ENCODE assay signal across 1 cellular context in the genomic region with DNA sequence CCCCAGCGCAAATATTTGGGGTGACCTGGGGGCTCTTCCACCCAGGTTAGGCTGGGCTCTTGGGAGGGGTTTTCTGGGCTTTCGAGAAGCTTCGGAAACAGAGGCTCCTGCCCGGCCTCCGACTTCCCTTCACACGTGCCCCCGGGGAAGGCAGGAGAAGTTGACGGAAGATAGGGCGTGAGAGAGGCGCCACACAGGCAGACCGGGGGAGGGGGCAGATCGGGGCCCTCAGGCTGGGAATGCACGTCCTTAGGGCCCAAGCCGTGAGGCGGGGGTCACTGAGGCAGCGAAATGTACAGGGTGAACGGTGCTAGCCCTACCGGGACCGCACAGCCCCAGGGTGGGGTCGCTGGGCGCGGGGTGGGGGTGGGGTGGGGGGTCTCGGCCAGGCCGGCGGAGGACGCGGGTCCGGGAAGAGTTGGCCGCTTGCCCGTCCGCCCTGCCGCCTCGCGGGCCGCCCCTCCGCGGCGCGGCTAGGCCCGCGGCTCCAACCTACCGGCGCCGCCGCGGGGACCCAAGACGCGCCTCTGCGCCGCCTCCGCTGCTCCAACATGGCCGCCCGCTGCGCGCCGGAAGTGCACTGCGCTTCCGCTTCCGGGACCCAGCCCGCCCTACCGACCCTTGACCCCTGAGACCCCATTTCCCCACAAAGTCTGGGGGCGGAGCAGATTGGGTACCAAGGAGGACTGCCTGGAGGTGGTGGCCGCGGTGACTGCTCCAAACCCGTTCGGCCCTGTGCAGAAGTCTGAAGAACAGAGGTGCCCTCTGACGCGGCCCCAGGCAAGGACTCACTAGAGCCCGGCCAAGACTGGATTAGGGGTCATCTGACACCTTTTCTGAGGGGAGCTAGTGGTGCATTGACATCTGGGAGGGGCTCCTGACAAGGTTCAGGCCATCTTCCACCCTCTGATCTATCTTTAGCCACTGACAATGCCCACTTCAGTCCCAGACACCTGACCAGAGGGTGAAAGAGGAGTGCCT.
TF ChIP-seq lines count a peak whose summit lies in the region.

Gene CCDC71, minus strand, starts transcription at position 561 of the 981 bp plus-strand sequence. CDS start 2,123 bp downstream, outside the sequence.

TF ChIP-seq in HepG2, 621 proteins besides CTCF, POLR2A, EP300 and RAD21 (continued from another document and continues in another):
- TF ChIP-seq ZC3H4 (CRISPR knock-in tag; IDR thresholded peaks at IDR 0.05; ENCODE audit: borderline replicate concordance) (no peak), ZNF556 (CRISPR knock-in tag; IDR thresholded peaks at IDR 0.05; ENCODE audit: borderline replicate concordance) (no peak), CBFB (CRISPR knock-in tag; IDR thresholded peaks at IDR 0.05) (no peak; the same call in 1 of the 2 replicates), HHEX (CRISPR knock-in tag; IDR thresholded peaks at IDR 0.05) (no peak), ZNF788 (CRISPR knock-in tag; IDR thresholded peaks at IDR 0.05; ENCODE audit: borderline replicate concordance) (peak; percentile 75; the same call in 1 of the 2 replicates), LCORL (IDR thresholded peaks at IDR 0.05) (no peak), LCORL (CRISPR knock-in tag; IDR thresholded peaks at IDR 0.05) (no peak), NFRKB (IDR thresholded peaks at IDR 0.05) (no peak), HNRNPLL (IDR thresholded peaks at IDR 0.05; ENCODE audit: low read depth, low read length, poor library complexity, severe bottlenecking) (peak; percentile 68), TGIF2 (CRISPR knock-in tag; IDR thresholded peaks at IDR 0.05) (peak; percentile 38; the same call in 1 of the 2 replicates), TRAFD1 (CRISPR knock-in tag; IDR thresholded peaks at IDR 0.05; ENCODE audit: borderline replicate concordance) (no peak), ZNF878 (CRISPR knock-in tag; IDR thresholded peaks at IDR 0.05) (no peak), ZNF781 (CRISPR knock-in tag; IDR thresholded peaks at IDR 0.05; ENCODE audit: borderline replicate concordance, not compliant biosample characterization) (no peak), ZNF124 (CRISPR knock-in tag; IDR thresholded peaks at IDR 0.05) (no peak), ZNF709 (CRISPR knock-in tag; IDR thresholded peaks at IDR 0.05) (peak; percentile 84; the same call in 1 of the 2 replicates), PCBP2 (optimal IDR thresholded peaks at IDR 0.05; ENCODE audit: low read depth, low read length, poor library complexity, severe bottlenecking) (no peak), CENPT (CRISPR knock-in tag; IDR thresholded peaks at IDR 0.05; ENCODE audit: low read depth) (no peak), ZNF503 (CRISPR knock-in tag; IDR thresholded peaks at IDR 0.05) (no peak), PBX2 (CRISPR knock-in tag; IDR thresholded peaks at IDR 0.05) (no peak), CC2D1A (CRISPR knock-in tag; IDR thresholded peaks at IDR 0.05) (no peak), TIGD3 (CRISPR knock-in tag; IDR thresholded peaks at IDR 0.05; ENCODE audit: borderline replicate concordance) (no peak), EHMT2 (IDR thresholded peaks at IDR 0.05; ENCODE audit: borderline replicate concordance, low read depth, low read length) (no peak; the same call in 1 of the 2 replicates), ZNF790 (CRISPR knock-in tag; IDR thresholded peaks at IDR 0.05; ENCODE audit: borderline replicate concordance) (peak; percentile 53; the same call in 1 of the 2 replicates), YEATS2 (CRISPR knock-in tag; IDR thresholded peaks at IDR 0.05; ENCODE audit: borderline replicate concordance) (peak; percentile 62; the same call in 1 of the 2 replicates), PHF21A (CRISPR knock-in tag; IDR thresholded peaks at IDR 0.05) (no peak), GABPB1 (CRISPR knock-in tag; IDR thresholded peaks at IDR 0.05) (peak; percentile 96), ATF7 (IDR thresholded peaks at IDR 0.05) (no peak), ATF7 (CRISPR knock-in tag; IDR thresholded peaks at IDR 0.05) (no peak), ZNF382 (CRISPR knock-in tag; IDR thresholded peaks at IDR 0.05; ENCODE audit: borderline replicate concordance) (no peak), ZHX1 (CRISPR knock-in tag; IDR thresholded peaks at IDR 0.05; ENCODE audit: low read depth) (peak; percentile 46; the same call in 1 of the 2 replicates), JUND (CRISPR knock-in tag; IDR thresholded peaks at IDR 0.05) (no peak), ZNF780A (CRISPR knock-in tag; IDR thresholded peaks at IDR 0.05) (no peak)
- TF ChIP-seq, protein P1, sequence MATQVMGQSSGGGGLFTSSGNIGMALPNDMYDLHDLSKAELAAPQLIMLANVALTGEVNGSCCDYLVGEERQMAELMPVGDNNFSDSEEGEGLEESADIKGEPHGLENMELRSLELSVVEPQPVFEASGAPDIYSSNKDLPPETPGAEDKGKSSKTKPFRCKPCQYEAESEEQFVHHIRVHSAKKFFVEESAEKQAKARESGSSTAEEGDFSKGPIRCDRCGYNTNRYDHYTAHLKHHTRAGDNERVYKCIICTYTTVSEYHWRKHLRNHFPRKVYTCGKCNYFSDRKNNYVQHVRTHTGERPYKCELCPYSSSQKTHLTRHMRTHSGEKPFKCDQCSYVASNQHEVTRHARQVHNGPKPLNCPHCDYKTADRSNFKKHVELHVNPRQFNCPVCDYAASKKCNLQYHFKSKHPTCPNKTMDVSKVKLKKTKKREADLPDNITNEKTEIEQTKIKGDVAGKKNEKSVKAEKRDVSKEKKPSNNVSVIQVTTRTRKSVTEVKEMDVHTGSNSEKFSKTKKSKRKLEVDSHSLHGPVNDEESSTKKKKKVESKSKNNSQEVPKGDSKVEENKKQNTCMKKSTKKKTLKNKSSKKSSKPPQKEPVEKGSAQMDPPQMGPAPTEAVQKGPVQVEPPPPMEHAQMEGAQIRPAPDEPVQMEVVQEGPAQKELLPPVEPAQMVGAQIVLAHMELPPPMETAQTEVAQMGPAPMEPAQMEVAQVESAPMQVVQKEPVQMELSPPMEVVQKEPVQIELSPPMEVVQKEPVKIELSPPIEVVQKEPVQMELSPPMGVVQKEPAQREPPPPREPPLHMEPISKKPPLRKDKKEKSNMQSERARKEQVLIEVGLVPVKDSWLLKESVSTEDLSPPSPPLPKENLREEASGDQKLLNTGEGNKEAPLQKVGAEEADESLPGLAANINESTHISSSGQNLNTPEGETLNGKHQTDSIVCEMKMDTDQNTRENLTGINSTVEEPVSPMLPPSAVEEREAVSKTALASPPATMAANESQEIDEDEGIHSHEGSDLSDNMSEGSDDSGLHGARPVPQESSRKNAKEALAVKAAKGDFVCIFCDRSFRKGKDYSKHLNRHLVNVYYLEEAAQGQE (IDR thresholded peaks at IDR 0.05; ENCODE audit: borderline replicate concordance in 1 of 2, low read depth in 1 of 2, low read length in 2 of 2) = peak in 1 of 2 experiments; percentile 42; a peak in 1 of 4 replicates
- TF ChIP-seq, protein P2, sequence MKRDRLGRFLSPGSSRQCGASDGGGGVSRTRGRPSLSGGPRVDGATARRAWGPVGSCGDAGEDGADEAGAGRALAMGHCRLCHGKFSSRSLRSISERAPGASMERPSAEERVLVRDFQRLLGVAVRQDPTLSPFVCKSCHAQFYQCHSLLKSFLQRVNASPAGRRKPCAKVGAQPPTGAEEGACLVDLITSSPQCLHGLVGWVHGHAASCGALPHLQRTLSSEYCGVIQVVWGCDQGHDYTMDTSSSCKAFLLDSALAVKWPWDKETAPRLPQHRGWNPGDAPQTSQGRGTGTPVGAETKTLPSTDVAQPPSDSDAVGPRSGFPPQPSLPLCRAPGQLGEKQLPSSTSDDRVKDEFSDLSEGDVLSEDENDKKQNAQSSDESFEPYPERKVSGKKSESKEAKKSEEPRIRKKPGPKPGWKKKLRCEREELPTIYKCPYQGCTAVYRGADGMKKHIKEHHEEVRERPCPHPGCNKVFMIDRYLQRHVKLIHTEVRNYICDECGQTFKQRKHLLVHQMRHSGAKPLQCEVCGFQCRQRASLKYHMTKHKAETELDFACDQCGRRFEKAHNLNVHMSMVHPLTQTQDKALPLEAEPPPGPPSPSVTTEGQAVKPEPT (CRISPR knock-in tag; IDR thresholded peaks at IDR 0.05; ENCODE audit: low read depth) = no peak
- TF ChIP-seq, protein P3, sequence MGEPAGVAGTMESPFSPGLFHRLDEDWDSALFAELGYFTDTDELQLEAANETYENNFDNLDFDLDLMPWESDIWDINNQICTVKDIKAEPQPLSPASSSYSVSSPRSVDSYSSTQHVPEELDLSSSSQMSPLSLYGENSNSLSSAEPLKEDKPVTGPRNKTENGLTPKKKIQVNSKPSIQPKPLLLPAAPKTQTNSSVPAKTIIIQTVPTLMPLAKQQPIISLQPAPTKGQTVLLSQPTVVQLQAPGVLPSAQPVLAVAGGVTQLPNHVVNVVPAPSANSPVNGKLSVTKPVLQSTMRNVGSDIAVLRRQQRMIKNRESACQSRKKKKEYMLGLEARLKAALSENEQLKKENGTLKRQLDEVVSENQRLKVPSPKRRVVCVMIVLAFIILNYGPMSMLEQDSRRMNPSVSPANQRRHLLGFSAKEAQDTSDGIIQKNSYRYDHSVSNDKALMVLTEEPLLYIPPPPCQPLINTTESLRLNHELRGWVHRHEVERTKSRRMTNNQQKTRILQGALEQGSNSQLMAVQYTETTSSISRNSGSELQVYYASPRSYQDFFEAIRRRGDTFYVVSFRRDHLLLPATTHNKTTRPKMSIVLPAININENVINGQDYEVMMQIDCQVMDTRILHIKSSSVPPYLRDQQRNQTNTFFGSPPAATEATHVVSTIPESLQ (CRISPR knock-in tag; conservative IDR thresholded peaks at IDR 0.05) = no peak
